11 cellular contexts compared by ENCODE assay signal in genomic region chr2:105373344-105373781, GRCh38. TPM values are rescaled to one million over a fixed set of nuclear protein-coding genes. Genes with fewer than 3 reads are reported as not detected.
DNase-seq lines count a peak whose midpoint lies in the region; ATAC-seq and TF ChIP-seq lines count a peak whose summit lies in the region.
"Had no signal": no experiment of that assay in that cellular context is flagged by ENCODE, and none has a peak within 500 bp of the region (broad histone marks: within the 10 kb centered on the region; RNA-seq: fewer than 3 reads in every experiment).

No MANE protein-coding gene starts in this region.

- no peak for TF ChIP-seq CTCF in AG10803 (conservative IDR thresholded peaks at IDR 0.05; ENCODE audit: low read length)

- H3K27ac ChIP-seq in naive thymus-derived CD4-positive, alpha-beta T cell (ENCODE audit: low read depth, low read length), result no peak overlapping the region
- H3K27ac ChIP-seq: left lung had no signal

- POLR2A ChIA-PET in naive thymus-derived CD4-positive, alpha-beta T cell (lab: Charles Lee), result interaction anchor here (0.5 kb wide), 1 partner anchor 1209 kb away, joined by 3 read pairs; no protein-coding TSS in a partner anchor

- H3K9me3 Mint-ChIP-seq in activated T-cell treated with anti-CD3 and anti-CD28 coated beads, Interleukin-2, amount 50 U/mL, for 4 hours, result no peaks in the 10 kb centered on the region
- no peaks in the 10 kb centered on the region for H3K9me3 Mint-ChIP-seq in naive thymus-derived CD4-positive, alpha-beta T cell

- peak; percentile 14 for ATAC-seq in HG02798 (IDR thresholded peaks at IDR 0.05; ENCODE audit: poor library complexity, unreplicated experiment)
- no peak for ATAC-seq in activated T-cell treated with anti-CD3 and anti-CD28 coated beads, Interleukin-2, amount 50 U/mL, for 4 hours
- no peak for ATAC-seq in naive thymus-derived CD4-positive, alpha-beta T cell
- ATAC-seq: left lung had no signal

- H3K36me3 Mint-ChIP-seq in activated T-cell treated with anti-CD3 and anti-CD28 coated beads, Interleukin-2, amount 50 U/mL, for 4 hours (ENCODE audit: insufficient read depth), result no peaks in the 10 kb centered on the region
- peaks cover 0 to 7% (median 0%) of the 10 kb centered on the region in 5 donors for H3K36me3 Mint-ChIP-seq in naive thymus-derived CD4-positive, alpha-beta T cell

- intact Hi-C loops in naive thymus-derived CD4-positive, alpha-beta T cell (cut with micrococcal nuclease), result no loop called here

- CTCF ChIA-PET in naive thymus-derived CD4-positive, alpha-beta T cell (lab: Charles Lee), result no interaction called here

- H3K4me3 Mint-ChIP-seq in activated T-cell treated with anti-CD3 and anti-CD28 coated beads, Interleukin-2, amount 50 U/mL, for 4 hours, result no peak overlapping the region
- peak overlapping the region in 1 of 10 donors; percentile 86 for H3K4me3 Mint-ChIP-seq in naive thymus-derived CD4-positive, alpha-beta T cell

- no peaks in the 10 kb centered on the region for H3K27me3 Mint-ChIP-seq in activated T-cell treated with anti-CD3 and anti-CD28 coated beads, Interleukin-2, amount 50 U/mL, for 4 hours (ENCODE audit: low read depth)
- peaks cover 0 to 4% (median 0%) of the 10 kb centered on the region in 5 donors for H3K27me3 Mint-ChIP-seq in naive thymus-derived CD4-positive, alpha-beta T cell

- H3K27ac Mint-ChIP-seq in naive thymus-derived CD4-positive, alpha-beta T cell, result peak overlapping the region in 1 of 9 donors; percentile 95

- H3K4me3 ChIP-seq in AG10803 (ENCODE audit: low read length), result no peak overlapping the region
- H3K4me3 ChIP-seq in mucosa of stomach (ENCODE audit: low read length), result no peak overlapping the region
- H3K4me3 ChIP-seq in naive thymus-derived CD4-positive, alpha-beta T cell (ENCODE audit: low read length), result no peak overlapping the region
- H3K4me3 ChIP-seq: left lung had no signal

- H3K9me3 ChIP-seq in mucosa of stomach (ENCODE audit: control insufficient read depth, low read length), result no peaks in the 10 kb centered on the region
- H3K9me3 ChIP-seq in naive thymus-derived CD4-positive, alpha-beta T cell (ENCODE audit: control insufficient read depth in 2 of 3, low read length in 3 of 3), result no peaks in the 10 kb centered on the region
- H3K9me3 ChIP-seq: BE2C, left lung had no signal

- H3K27me3 ChIP-seq in mucosa of stomach (ENCODE audit: control insufficient read depth, insufficient read depth, low read length), result no peaks in the 10 kb centered on the region
- no peaks in the 10 kb centered on the region for H3K27me3 ChIP-seq in naive thymus-derived CD4-positive, alpha-beta T cell (ENCODE audit: control insufficient read depth in 2 of 2, insufficient read depth in 2 of 2, low read length in 2 of 2)
- H3K27me3 ChIP-seq: BE2C had no signal

- H3K4me1 Mint-ChIP-seq in activated T-cell treated with anti-CD3 and anti-CD28 coated beads, Interleukin-2, amount 50 U/mL, for 4 hours (ENCODE audit: low read depth), result peaks cover 25% of the 10 kb centered on the region
- H3K4me1 Mint-ChIP-seq in naive thymus-derived CD4-positive, alpha-beta T cell, result peaks cover 7 to 24% (median 11%) of the 10 kb centered on the region in 7 donors

- DNase-seq in AG10803 (ENCODE audit: low read depth), result peak; percentile 66
- DNase-seq in cerebellar cortex (ENCODE audit: low spot score), result peak; percentile 93
- DNase-seq in iPS-NIHi11 (ENCODE audit: low spot score), result no peak
- DNase-seq in activated T-cell treated with anti-CD3 and anti-CD28 coated beads, Interleukin-2, amount 50 U/mL, for 4 hours, result no peak
- no peak for DNase-seq in NCI-H510A treated with DMSO at 0.1 percent for 48 hours (lab: John Stamatoyannopoulos, UW)
- no peak for DNase-seq in naive thymus-derived CD4-positive, alpha-beta T cell
- DNase-seq: activated CD8-positive, alpha-beta memory T cell treated with anti-CD3 and anti-CD28 coated beads, Interleukin-2, amount 50 U/mL, for 4 hours; BE2C; left lung had no signal

- peaks cover 17% of the 10 kb centered on the region for H3K36me3 ChIP-seq in mucosa of stomach (ENCODE audit: control insufficient read depth, insufficient read depth, low read length)
- H3K36me3 ChIP-seq in naive thymus-derived CD4-positive, alpha-beta T cell (ENCODE audit: control insufficient read depth in 2 of 3, insufficient read depth in 3 of 3, low read length in 3 of 3), result no peaks in the 10 kb centered on the region
- H3K36me3 ChIP-seq: left lung had no signal

- H3K4me1 ChIP-seq in mucosa of stomach (ENCODE audit: control insufficient read depth, insufficient read depth, low read length), result peaks cover 80% of the 10 kb centered on the region
- peaks cover 0 to 16% of the 10 kb centered on the region in 2 donors for H3K4me1 ChIP-seq in naive thymus-derived CD4-positive, alpha-beta T cell (ENCODE audit: control insufficient read depth in 2 of 2, insufficient read depth in 2 of 2, low read length in 2 of 2)

- peak overlapping the region; percentile 36 for H3K9ac ChIP-seq in mucosa of stomach (ENCODE audit: low read length)

RNA-seq across cellular contexts. Expression of gene FHL2, which starts 25.5 kb away (rescaled TPM):
- total RNA-seq in activated T-cell treated with anti-CD3 and anti-CD28 coated beads, Interleukin-2, amount 50 U/mL, for 4 hours, result 1 to 10 TPM; 2.6 to 3.5 (median 2.7) TPM
- 1 to 10 TPM in 1 of 5 experiments, under 1 TPM in 3, not detected in 1; 0.19 to 3.6 (median 0.63) TPM for total RNA-seq in naive thymus-derived CD4-positive, alpha-beta T cell
- polyA plus RNA-seq in naive thymus-derived CD4-positive, alpha-beta T cell, result 1 to 10 TPM in 1 of 2 donors, under 1 TPM in 1; 0.40 to 1.6 TPM

RNA-seq across cellular contexts. Expression of gene C2orf49, which starts 36.0 kb away (rescaled TPM):
- total RNA-seq in activated T-cell treated with anti-CD3 and anti-CD28 coated beads, Interleukin-2, amount 50 U/mL, for 4 hours, result 10 to 100 TPM; 16.2 to 18.8 (median 18.1) TPM
- 10 to 100 TPM; 17.5 to 30.8 (median 23.4) TPM for total RNA-seq in naive thymus-derived CD4-positive, alpha-beta T cell
- polyA plus RNA-seq in naive thymus-derived CD4-positive, alpha-beta T cell, result 10 to 100 TPM in 1 of 2 donors, 1 to 10 TPM in 1; 9.7 to 11.1 TPM

RNA-seq across cellular contexts. Expression of gene TGFBRAP1, which starts 43.8 kb away (rescaled TPM):
- 10 to 100 TPM; 25.1 to 27.3 (median 26.8) TPM for total RNA-seq in activated T-cell treated with anti-CD3 and anti-CD28 coated beads, Interleukin-2, amount 50 U/mL, for 4 hours
- 10 to 100 TPM; 19.1 to 22.5 (median 21.6) TPM for total RNA-seq in naive thymus-derived CD4-positive, alpha-beta T cell
- polyA plus RNA-seq in naive thymus-derived CD4-positive, alpha-beta T cell, result 10 to 100 TPM; 18.0 to 28.3 TPM

Comparison
In these comparisons a context has a peak if more than half of its experiments do, and no peak if none do; other contexts are left out.
1. DNase-seq: peak in AG10803 (single experiment) and cerebellar cortex (single experiment); none in iPS-NIHi11 (single experiment), activated T-cell treated with anti-CD3 and anti-CD28 coated beads, Interleukin-2, amount 50 U/mL, for 4 hours (single experiment), NCI-H510A treated with DMSO at 0.1 percent for 48 hours (single experiment) and naive thymus-derived CD4-positive, alpha-beta T cell (0 of 9).